ENCODE assay signal across 26 cellular contexts in genomic region chr4:167150587-167150986, GRCh38.
"Had no signal": no experiment of that assay in that cellular context is flagged by ENCODE, and none has a peak within 500 bp of the region (broad histone marks: within the 10 kb centered on the region; RNA-seq: fewer than 3 reads in every experiment).

No MANE protein-coding gene starts in this region.

- DNase-seq: naive thymus-derived CD4-positive, alpha-beta T cell; natural killer cell; occipital lobe; ovary; posterior cingulate gyrus; psoas muscle; right lobe of liver; sigmoid colon; small intestine; stimulated activated CD4-positive, alpha-beta T cell treated with anti-CD3 and anti-CD28 coated beads, Interleukin-15, amount 100 ng/mL, for 24 hours; stimulated activated CD4-positive, alpha-beta T cell treated with anti-CD3 and anti-CD28 coated beads, Interleukin-2, amount 100 ng/mL, for 24 hours; stimulated activated CD4-positive, alpha-beta T cell treated with anti-CD3 and anti-CD28 coated beads, Interleukin-2, amount 100 ng/mL, for 48 hours; stimulated activated CD4-positive, alpha-beta T cell treated with anti-CD3 and anti-CD28 coated beads, Interleukin-4, amount 100 ng/mL, for 24 hours; stimulated activated naive B cell treated with anti-CD40 and anti-IgM and Interleukin-4, amounts not matched to agents 10 μg/mL and 1 μg/mL and 100 μg/mL, for 72 hours; stimulated activated naive CD8-positive, alpha-beta T cell treated with anti-CD3 and anti-CD28 coated beads, Interleukin-15, amount 100 ng/mL, for 72 hours; stimulated activated naive CD8-positive, alpha-beta T cell treated with anti-CD3 and anti-CD28 coated beads, Interleukin-15, Interleukin-2, amounts not matched to agents 100 U/mL and 50 U/mL, for 24 hours; substantia nigra; testis; tibial artery; transverse colon had no signal

- H3K9me3 ChIP-seq: ovary, psoas muscle, right lobe of liver, sigmoid colon, suprapubic skin, testis, tibial artery, transverse colon, vagina had no signal

- ATAC-seq: naive thymus-derived CD4-positive, alpha-beta T cell; natural killer cell; psoas muscle; right cardiac atrium; right lobe of liver; stimulated activated effector memory CD8-positive, alpha-beta T cell treated with anti-CD3 and anti-CD28 coated beads, Interleukin-12 subunit alpha, Interleukin-12 subunit beta, amount 100 ng/mL, for 72 hours; stimulated activated naive B cell treated with anti-CD40 and anti-IgM and Interleukin-4, amounts not matched to agents 10 μg/mL and 1 μg/mL and 100 μg/mL, for 72 hours; stimulated activated naive CD8-positive, alpha-beta T cell treated with anti-CD3 and anti-CD28 coated beads, Interleukin-15, amount 100 ng/mL, for 72 hours; stimulated activated naive CD8-positive, alpha-beta T cell treated with anti-CD3 and anti-CD28 coated beads, Interleukin-15, Interleukin-2, amounts not matched to agents 100 U/mL and 50 U/mL, for 24 hours had no signal

- H3K4me1 ChIP-seq: neural progenitor cell, parathyroid adenoma, psoas muscle, right lobe of liver, sigmoid colon, suprapubic skin, testis, tibial artery, transverse colon, vagina had no signal

- H3K27ac ChIP-seq: neural progenitor cell, ovary, parathyroid adenoma, psoas muscle, right lobe of liver, sigmoid colon, suprapubic skin, testis, tibial artery, transverse colon, vagina had no signal

- H3K27me3 ChIP-seq: neural progenitor cell, ovary, right lobe of liver, sigmoid colon, suprapubic skin, testis, tibial artery, transverse colon, vagina had no signal

- H3K4me3 ChIP-seq: neural progenitor cell, ovary, psoas muscle, right lobe of liver, sigmoid colon, suprapubic skin, testis, tibial artery, transverse colon, vagina had no signal

- H3K36me3 ChIP-seq: neural progenitor cell, ovary, right lobe of liver, sigmoid colon, suprapubic skin, tibial artery, transverse colon, vagina had no signal
